28 cellular contexts compared by ENCODE assay signal in genomic region chr17:75739174-75739573, GRCh38.
"Had no signal": no experiment of that assay in that cellular context is flagged by ENCODE, and none has a peak within 500 bp of the region (broad histone marks: within the 10 kb centered on the region; RNA-seq: fewer than 3 reads in every experiment).

No MANE protein-coding gene starts in this region.

- ATAC-seq: activated naive CD4-positive, alpha-beta T cell treated with anti-CD3 and anti-CD28 coated beads, Interleukin-2, amount 50 U/mL, for 72 hours; activated T-cell treated with anti-CD3 and anti-CD28 coated beads, Interleukin-2, amount 50 U/mL, for 72 hours; esophagus mucosa; heart left ventricle; T-helper 17 cell had no signal

- H3K36me3 ChIP-seq: brain microvascular endothelial cell had no signal

- H3K27ac ChIP-seq: brain microvascular endothelial cell, coronary artery, heart left ventricle had no signal

- H3K9me3 ChIP-seq: heart left ventricle had no signal

- H3K27me3 ChIP-seq: brain microvascular endothelial cell, dorsolateral prefrontal cortex, heart left ventricle had no signal

- DNase-seq: activated CD4-positive, alpha-beta memory T cell treated with anti-CD3 and anti-CD28 coated beads, Interleukin-2, amount 10 ng/mL, durations not matched to agents 7 days and 5 days; activated CD4-positive, alpha-beta T cell treated with anti-CD3 and anti-CD28 coated beads for 1 hour; activated CD4-positive, alpha-beta T cell treated with anti-CD3 and anti-CD28 coated beads for 4 hours; activated CD4-positive, alpha-beta T cell treated with anti-CD3 and anti-CD28 coated beads, Interleukin-2, amount 10 ng/mL, durations not matched to agents 7 days and 5 days; activated CD4-positive, alpha-beta T cell treated with anti-CD3 and anti-CD28 coated beads, Interleukin-2, amount 50 U/mL, for 4 hours; activated CD4-positive, CD25-positive, alpha-beta regulatory T cell; activated CD8-positive, alpha-beta memory T cell treated with anti-CD3 and anti-CD28 coated beads, Interleukin-2, amount 50 U/mL, for 48 hours; activated gamma-delta T cell; activated naive CD4-positive, alpha-beta T cell; activated naive CD4-positive, alpha-beta T cell treated with anti-CD3 and anti-CD28 coated beads, Interleukin-2, amount 10 ng/mL, durations not matched to agents 7 days and 5 days; activated naive CD8-positive, alpha-beta T cell treated with anti-CD3 and anti-CD28 coated beads, Interleukin-2, amount 10 ng/mL, durations not matched to agents 7 days and 5 days; activated T-cell treated with anti-CD3 and anti-CD28 coated beads for 4 hours; activated T-cell treated with anti-CD3 and anti-CD28 coated beads, Interleukin-2, amount 50 U/mL, for 24 hours; activated T-cell treated with anti-CD3 and anti-CD28 coated beads, Interleukin-2, amount 50 U/mL, for 72 hours; anterior cingulate cortex; brain microvascular endothelial cell; dorsolateral prefrontal cortex; effector memory CD4-positive, alpha-beta T cell; endodermal cell; foreskin fibroblast; glutamatergic neuron; heart left ventricle; T-helper 1 cell; T-helper 17 cell; T1000 had no signal

- H3K4me3 ChIP-seq: coronary artery, dorsolateral prefrontal cortex, heart left ventricle had no signal
